Comparison of ENCODE assay signal across 8 cellular contexts in the genomic region with DNA sequence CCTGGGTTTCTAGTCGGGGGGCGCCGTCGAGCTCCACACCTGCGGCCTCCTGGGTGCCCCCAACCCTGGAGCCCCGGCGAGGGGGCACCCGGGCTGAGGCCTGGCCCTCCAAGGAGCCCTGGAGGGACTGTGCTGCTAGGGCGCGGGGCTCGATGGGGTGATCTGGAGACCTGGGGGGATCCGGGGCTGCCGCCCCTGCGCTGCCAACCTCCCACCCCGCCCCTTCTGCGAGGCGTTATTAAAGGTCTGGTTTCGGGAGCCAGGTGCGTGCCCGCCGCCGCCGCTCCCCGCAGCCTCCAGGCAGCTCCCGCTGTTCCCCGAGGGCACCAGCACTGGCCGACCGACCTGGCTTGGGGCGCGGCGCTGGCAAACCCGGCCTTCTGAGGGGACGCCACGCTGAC.
DNase-seq lines count a peak whose midpoint lies in the region; ATAC-seq and TF ChIP-seq lines count a peak whose summit lies in the region.

No MANE protein-coding gene starts in this region.

- no peak for TF ChIP-seq CTCF in WERI-Rb-1 (IDR thresholded peaks at IDR 0.05; ENCODE audit: low read depth, low read length)

- H3K9ac ChIP-seq in iPS-18a (ENCODE audit: low read length), result no peak overlapping the region

- H3K27ac ChIP-seq in WERI-Rb-1 (no peak overlapping the region), iPS-18a (ENCODE audit: low read length) (no peak overlapping the region)

- peaks cover 13 to 24% of the 10 kb centered on the region in 2 donors for H3K36me3 Mint-ChIP-seq in stimulated activated naive B cell treated with anti-CD40 and anti-IgM and Interleukin-4, amounts not matched to agents 10 μg/mL and 1 μg/mL and 100 μg/mL, for 72 hours

- ATAC-seq in stimulated activated naive B cell treated with anti-CD40 and anti-IgM and Interleukin-4, amounts not matched to agents 10 μg/mL and 1 μg/mL and 100 μg/mL, for 72 hours (replicated peaks), result no peak
- ATAC-seq in HG03025 (IDR thresholded peaks at IDR 0.05; ENCODE audit: low FRiP score, unreplicated experiment), result no peak

- H3K36me3 ChIP-seq in WERI-Rb-1 (peaks cover 20% of the 10 kb centered on the region), iPS-18a (ENCODE audit: control insufficient read depth, low read depth, low read length) (peaks cover 20% of the 10 kb centered on the region)

- H3K4me1 ChIP-seq in iPS-18a (ENCODE audit: control insufficient read depth, low read depth, low read length), result peaks cover 4% of the 10 kb centered on the region

- H3K4me3 ChIP-seq in WERI-Rb-1 (ENCODE audit: low read depth, low read length) (peak overlapping the region; percentile 84), iPS-18a (ENCODE audit: low read length) (peak overlapping the region; percentile 68)

- H3K27me3 ChIP-seq in WERI-Rb-1 (ENCODE audit: insufficient read depth, low read depth, severe bottlenecking) (no peaks in the 10 kb centered on the region), iPS-18a (ENCODE audit: control insufficient read depth, insufficient read depth, low read length) (no peaks in the 10 kb centered on the region)

- no peak overlapping the region for H3K27ac Mint-ChIP-seq in stimulated activated naive B cell treated with anti-CD40 and anti-IgM and Interleukin-4, amounts not matched to agents 10 μg/mL and 1 μg/mL and 100 μg/mL, for 72 hours

- no peaks in the 10 kb centered on the region for H3K9me3 ChIP-seq in WERI-Rb-1 (ENCODE audit: severe bottlenecking)
- no peaks in the 10 kb centered on the region for H3K9me3 ChIP-seq in iPS-18a (ENCODE audit: control insufficient read depth, low read depth, low read length)

- DNase-seq in DMS79 treated with DMSO at 0.1 percent for 48 hours (lab: John Stamatoyannopoulos, UW) (peak; percentile 3), DMS79 (lab: John Stamatoyannopoulos, UW) (no peak), WERI-Rb-1 (no peak), SW480 (ENCODE audit: low spot score) (no peak), ACHN (no peak)
- DNase-seq in stimulated activated naive B cell treated with anti-CD40 and anti-IgM and Interleukin-4, amounts not matched to agents 10 μg/mL and 1 μg/mL and 100 μg/mL, for 72 hours, result no peak

- in situ Hi-C loops in ACHN (cut with HindIII; ENCODE audit: low pct_ligation_motif_present, low pct_unique_long_range_greater_than_20kb, low sequenced_read_pairs), result no loop called here

- H3K4me3 Mint-ChIP-seq in stimulated activated naive B cell treated with anti-CD40 and anti-IgM and Interleukin-4, amounts not matched to agents 10 μg/mL and 1 μg/mL and 100 μg/mL, for 72 hours, result peak overlapping the region; percentile 88 to 93

- H3K9me3 Mint-ChIP-seq in stimulated activated naive B cell treated with anti-CD40 and anti-IgM and Interleukin-4, amounts not matched to agents 10 μg/mL and 1 μg/mL and 100 μg/mL, for 72 hours, result no peaks in the 10 kb centered on the region

- peaks cover 14 to 33% of the 10 kb centered on the region in 2 donors for H3K4me1 Mint-ChIP-seq in stimulated activated naive B cell treated with anti-CD40 and anti-IgM and Interleukin-4, amounts not matched to agents 10 μg/mL and 1 μg/mL and 100 μg/mL, for 72 hours

- no peaks in the 10 kb centered on the region for H3K27me3 Mint-ChIP-seq in stimulated activated naive B cell treated with anti-CD40 and anti-IgM and Interleukin-4, amounts not matched to agents 10 μg/mL and 1 μg/mL and 100 μg/mL, for 72 hours
